ENCODE assay signal across 8 cellular contexts in genomic region chr1:226675720-226676357, GRCh38.
DNase-seq lines count a peak whose midpoint lies in the region; ATAC-seq, FAIRE-seq and TF ChIP-seq lines count a peak whose summit lies in the region.

No MANE protein-coding gene starts in this region.

- no peaks in the 10 kb centered on the region for H3K27me3 Mint-ChIP-seq in T-helper 2 cell treated with Interferon-gamma antibody and Interleukin-4, amounts not matched to agents 5 μg/mL and 100 μg/mL, for 36 hours (ENCODE audit: low read depth)
- peaks cover 6% of the 10 kb centered on the region for H3K27me3 Mint-ChIP-seq in endothelial cell (ENCODE audit: unreplicated experiment)

- H3K27ac Mint-ChIP-seq in T-helper 2 cell treated with Interferon-gamma antibody and Interleukin-4, amounts not matched to agents 5 μg/mL and 100 μg/mL, for 36 hours = peak overlapping the region; percentile 92
- peak overlapping the region; percentile 92 for H3K27ac Mint-ChIP-seq in endothelial cell (ENCODE audit: unreplicated experiment)

- no peak for TF ChIP-seq CTCF in endothelial cell (IDR thresholded peaks at IDR 0.05; ENCODE audit: unreplicated experiment)

- peaks cover 0 to 14% of the 10 kb centered on the region in 2 donors for H3K4me1 ChIP-seq in small intestine (ENCODE audit: control insufficient read depth in 2 of 2, insufficient read depth in 1 of 2, low read depth in 1 of 2, low read length in 1 of 2)
- H3K4me1 ChIP-seq in HAP-1 = peaks cover 12% of the 10 kb centered on the region

- H3K36me3 ChIP-seq in small intestine (ENCODE audit: control insufficient read depth in 2 of 2, insufficient read depth in 2 of 2, low read length in 2 of 2) (peaks cover 0 to 1% of the 10 kb centered on the region in 2 donors), HAP-1 (replicated peaks) (no peaks in the 10 kb centered on the region; the same call in 1 of the 2 replicates)

- DNase-seq in GM19239 (ENCODE audit: insufficient read length, low spot score) (no peak), endothelial cell (ENCODE audit: low spot score) (no peak), small intestine (no peak), HAP-1 (ENCODE audit: low spot score in 2 of 2) (no peak)
- no peak for DNase-seq in T-helper 2 cell treated with Interferon-gamma antibody and Interleukin-4, amounts not matched to agents 5 μg/mL and 100 μg/mL, for 36 hours (ENCODE audit: low spot score)

- no peak for ATAC-seq in HG03342 (IDR thresholded peaks at IDR 0.05; ENCODE audit: unreplicated experiment)
- ATAC-seq in HG03442 (IDR thresholded peaks at IDR 0.05; ENCODE audit: unreplicated experiment) = no peak
- ATAC-seq in HG03280 (IDR thresholded peaks at IDR 0.05; ENCODE audit: unreplicated experiment) = no peak

- no peak overlapping the region for H3K4me3 ChIP-seq in small intestine (ENCODE audit: low read depth in 1 of 2, low read length in 2 of 2)
- no peak overlapping the region for H3K4me3 ChIP-seq in HAP-1

- H3K9me3 ChIP-seq in small intestine (ENCODE audit: control insufficient read depth, low read depth) = no peaks in the 10 kb centered on the region
- H3K9me3 ChIP-seq in HAP-1 = no peaks in the 10 kb centered on the region

- peak overlapping the region; percentile 17 to 93 for H3K27ac ChIP-seq in small intestine (ENCODE audit: low read depth in 1 of 2, low read length in 1 of 2)

- H3K9me3 Mint-ChIP-seq in T-helper 2 cell treated with Interferon-gamma antibody and Interleukin-4, amounts not matched to agents 5 μg/mL and 100 μg/mL, for 36 hours = no peaks in the 10 kb centered on the region
- H3K9me3 Mint-ChIP-seq in endothelial cell (ENCODE audit: unreplicated experiment) = no peaks in the 10 kb centered on the region

- peaks cover 83% of the 10 kb centered on the region for H3K4me1 Mint-ChIP-seq in T-helper 2 cell treated with Interferon-gamma antibody and Interleukin-4, amounts not matched to agents 5 μg/mL and 100 μg/mL, for 36 hours (ENCODE audit: low read depth)
- H3K4me1 Mint-ChIP-seq in endothelial cell (ENCODE audit: unreplicated experiment) = peaks cover 87% of the 10 kb centered on the region

- no peaks in the 10 kb centered on the region for H3K27me3 ChIP-seq in small intestine (ENCODE audit: control insufficient read depth in 2 of 2, insufficient read depth in 2 of 2, low read length in 2 of 2)
- H3K27me3 ChIP-seq in HAP-1 (ENCODE audit: low read depth) = no peaks in the 10 kb centered on the region

- peaks cover 28% of the 10 kb centered on the region for H3K36me3 Mint-ChIP-seq in T-helper 2 cell treated with Interferon-gamma antibody and Interleukin-4, amounts not matched to agents 5 μg/mL and 100 μg/mL, for 36 hours (ENCODE audit: low read depth)
- H3K36me3 Mint-ChIP-seq in endothelial cell (ENCODE audit: low read depth, unreplicated experiment) = peaks cover 10% of the 10 kb centered on the region

- WGBS in small intestine, 3 donors = 73 to 81% (median 76%) methylated on average over 7 of the region's 7 CpGs

- peak; percentile 72 for FAIRE-seq in GM19239 (lab: Jason Lieb, UNC)
- no peak for FAIRE-seq in small intestine (lab: Jason Lieb, UNC)

- peak overlapping the region; percentile 73 for H3K4me3 Mint-ChIP-seq in T-helper 2 cell treated with Interferon-gamma antibody and Interleukin-4, amounts not matched to agents 5 μg/mL and 100 μg/mL, for 36 hours
- H3K4me3 Mint-ChIP-seq in endothelial cell (ENCODE audit: unreplicated experiment) = no peak overlapping the region

- in situ Hi-C loops in HAP-1 (cut with MboI; ENCODE audit: low sequenced_read_pairs) = no loop called here
